In genomic region chr5:160461378-160461777, GRCh38 we compare ENCODE assay signal across 15 cellular contexts. TPM values are rescaled to one million over a fixed set of nuclear protein-coding genes. Genes with fewer than 3 reads are reported as not detected.
DNase-seq lines count a peak whose midpoint lies in the region; ATAC-seq and TF ChIP-seq lines count a peak whose summit lies in the region.
"Had no signal": no experiment of that assay in that cellular context is flagged by ENCODE, and none has a peak within 500 bp of the region (broad histone marks: within the 10 kb centered on the region; RNA-seq: fewer than 3 reads in every experiment).

No MANE protein-coding gene starts in this region.

- no peaks in the 10 kb centered on the region for H3K36me3 ChIP-seq in BLaER1
- H3K36me3 ChIP-seq in CD4-positive, CD25-positive, alpha-beta regulatory T cell (ENCODE audit: control insufficient read depth, insufficient read depth, low read length) = no peaks in the 10 kb centered on the region
- H3K36me3 ChIP-seq in HEK293 (ENCODE audit: control insufficient read depth in 2 of 2, insufficient read depth in 1 of 2, low read length in 2 of 2) = no peaks in the 10 kb centered on the region

- H3K27ac ChIP-seq in BLaER1 (no peak overlapping the region), HEK293 (ENCODE audit: extremely low read depth, low read depth, low read length) (no peak overlapping the region)
- H3K27ac ChIP-seq in CD4-positive, CD25-positive, alpha-beta regulatory T cell (ENCODE audit: insufficient read depth, low read length, poor library complexity, severe bottlenecking) = no peak overlapping the region
- H3K27ac ChIP-seq: C4-2B had no signal

- H3K27me3 ChIP-seq in BLaER1 = no peaks in the 10 kb centered on the region
- H3K27me3 ChIP-seq in CD4-positive, CD25-positive, alpha-beta regulatory T cell (ENCODE audit: control insufficient read depth, insufficient read depth, low read length) = no peaks in the 10 kb centered on the region

- H3K27me3 Mint-ChIP-seq in CD4-positive, CD25-positive, alpha-beta regulatory T cell = no peaks in the 10 kb centered on the region
- H3K27me3 Mint-ChIP-seq in stimulated activated memory B cell treated with anti-CD40 and anti-IgM and Interleukin-4, amounts not matched to agents 10 μg/mL and 1 μg/mL and 100 μg/mL, for 72 hours = no peaks in the 10 kb centered on the region
- H3K27me3 Mint-ChIP-seq: CD4-positive, alpha-beta T cell had no signal

- H3K4me1 ChIP-seq in BLaER1 (peaks cover 55% of the 10 kb centered on the region), HEK293 (ENCODE audit: control insufficient read depth, insufficient read depth, low read length) (peaks cover 8% of the 10 kb centered on the region; the same call in 1 of the 2 replicates)
- H3K4me1 ChIP-seq in CD4-positive, CD25-positive, alpha-beta regulatory T cell (ENCODE audit: control insufficient read depth, insufficient read depth, low read length, poor library complexity, severe bottlenecking) = peaks cover 33% of the 10 kb centered on the region

- no peak overlapping the region for H3K9ac ChIP-seq in BLaER1

- no peak for ATAC-seq in CD4-positive, CD25-positive, alpha-beta regulatory T cell (ENCODE audit: low read depth in 2 of 2)
- ATAC-seq in stimulated activated memory B cell treated with anti-CD40 and anti-IgM and Interleukin-4, amounts not matched to agents 10 μg/mL and 1 μg/mL and 100 μg/mL, for 72 hours = no peak
- ATAC-seq in GM21717 (IDR thresholded peaks at IDR 0.05; ENCODE audit: unreplicated experiment) (no peak), HG02973 (IDR thresholded peaks at IDR 0.05; ENCODE audit: unreplicated experiment) (no peak)
- ATAC-seq: GM23338 had no signal

- H3K9me3 ChIP-seq in BLaER1 (peaks cover 16% of the 10 kb centered on the region), HEK293 (ENCODE audit: control insufficient read depth, insufficient read depth, low read depth, low read length) (no peaks in the 10 kb centered on the region)
- no peaks in the 10 kb centered on the region for H3K9me3 ChIP-seq in CD4-positive, CD25-positive, alpha-beta regulatory T cell (ENCODE audit: control insufficient read depth in 2 of 2, low read length in 2 of 2)

- peaks cover 36 to 67% (median 43%) of the 10 kb centered on the region in 4 donors for H3K4me1 Mint-ChIP-seq in CD4-positive, CD25-positive, alpha-beta regulatory T cell
- H3K4me1 Mint-ChIP-seq in stimulated activated memory B cell treated with anti-CD40 and anti-IgM and Interleukin-4, amounts not matched to agents 10 μg/mL and 1 μg/mL and 100 μg/mL, for 72 hours = peaks cover 55% of the 10 kb centered on the region
- H3K4me1 Mint-ChIP-seq: GM23338 had no signal

- no peak for TF ChIP-seq CTCF in HEK293 (tag by site-specific recombination; IDR thresholded peaks at IDR 0.05)

- DNase-seq in CD4-positive, CD25-positive, alpha-beta regulatory T cell = no peak
- no peak for DNase-seq in DMS79 treated with DMSO at 0.1 percent for 48 hours (lab: John Stamatoyannopoulos, UW)
- DNase-seq: CD4-positive, alpha-beta T cell; CD8-positive, alpha-beta memory T cell; EL; GDM1; H9; HFFc6 had no signal

- H4K20me1 ChIP-seq in BLaER1 = no peaks in the 10 kb centered on the region

- no peaks in the 10 kb centered on the region for H3K36me3 Mint-ChIP-seq in CD4-positive, CD25-positive, alpha-beta regulatory T cell
- no peaks in the 10 kb centered on the region for H3K36me3 Mint-ChIP-seq in stimulated activated memory B cell treated with anti-CD40 and anti-IgM and Interleukin-4, amounts not matched to agents 10 μg/mL and 1 μg/mL and 100 μg/mL, for 72 hours
- H3K36me3 Mint-ChIP-seq: CD8-positive, alpha-beta memory T cell had no signal

- POLR2A ChIA-PET in HEK293 (lab: Yijun Ruan, JAX) = no interaction called here

- peak overlapping the region in 2 of 3 donors; percentile 16 to 57 for H3K27ac Mint-ChIP-seq in CD4-positive, CD25-positive, alpha-beta regulatory T cell
- H3K27ac Mint-ChIP-seq in stimulated activated memory B cell treated with anti-CD40 and anti-IgM and Interleukin-4, amounts not matched to agents 10 μg/mL and 1 μg/mL and 100 μg/mL, for 72 hours = peak overlapping the region; percentile 64
- H3K27ac Mint-ChIP-seq: CD4-positive, alpha-beta T cell; GM23338; H9; HFFc6 had no signal

- peak overlapping the region; percentile 91 for H3K4me2 ChIP-seq in BLaER1
- H3K4me2 ChIP-seq: GM23338 had no signal

- H3K9me3 Mint-ChIP-seq in CD4-positive, CD25-positive, alpha-beta regulatory T cell = no peaks in the 10 kb centered on the region
- H3K9me3 Mint-ChIP-seq in stimulated activated memory B cell treated with anti-CD40 and anti-IgM and Interleukin-4, amounts not matched to agents 10 μg/mL and 1 μg/mL and 100 μg/mL, for 72 hours = no peaks in the 10 kb centered on the region
- H3K9me3 Mint-ChIP-seq: CD4-positive, alpha-beta T cell; HFFc6 had no signal

- H3K4me3 Mint-ChIP-seq in CD4-positive, CD25-positive, alpha-beta regulatory T cell = no peak overlapping the region
- H3K4me3 Mint-ChIP-seq in stimulated activated memory B cell treated with anti-CD40 and anti-IgM and Interleukin-4, amounts not matched to agents 10 μg/mL and 1 μg/mL and 100 μg/mL, for 72 hours = no peak overlapping the region
- H3K4me3 Mint-ChIP-seq: CD4-positive, alpha-beta T cell; CD8-positive, alpha-beta memory T cell; GM23338; H9; HFFc6 had no signal

- H3K4me3 ChIP-seq in BLaER1 (no peak overlapping the region), HEK293 (ENCODE audit: low read depth, low read length) (no peak overlapping the region)
- no peak overlapping the region for H3K4me3 ChIP-seq in CD4-positive, CD25-positive, alpha-beta regulatory T cell (ENCODE audit: low read depth, low read length)
- H3K4me3 ChIP-seq: GM23338 had no signal

- CTCF ChIA-PET in HEK293 (lab: Yijun Ruan, JAX) = interaction anchor here (2.8 kb wide), 1 partner anchor 23 kb away, joined by 12 read pairs; no protein-coding TSS in a partner anchor

TF ChIP-seq in HEK293, 187 proteins besides CTCF, POLR2A, EP300 and RAD21:
- TF ChIP-seq ZNF677 (tag by site-specific recombination; IDR thresholded peaks at IDR 0.05) (no peak), ZNF610 (tag by site-specific recombination; IDR thresholded peaks at IDR 0.05; ENCODE audit: borderline replicate concordance) (peak; percentile 100), KLF10 (tag by site-specific recombination; IDR thresholded peaks at IDR 0.05) (no peak), ZNF112 (tag by site-specific recombination; IDR thresholded peaks at IDR 0.05) (no peak)
TF ChIP-seq in HEK293: peak in this region for 1.

RNA-seq across cellular contexts. Expression of gene PTTG1, which starts 39.7 kb away (rescaled TPM):
- total RNA-seq in CD4-positive, CD25-positive, alpha-beta regulatory T cell = 44.5 TPM
- 100 to 1,000 TPM in 3 of 4 donors, 10 to 100 TPM in 1; 87.8 to 148 (median 108) TPM for polyA plus RNA-seq in CD4-positive, CD25-positive, alpha-beta regulatory T cell

RNA-seq across cellular contexts. Expression of gene SLU7, which starts 42.5 kb away (rescaled TPM):
- 106 TPM for total RNA-seq in CD4-positive, CD25-positive, alpha-beta regulatory T cell
- polyA plus RNA-seq in CD4-positive, CD25-positive, alpha-beta regulatory T cell = 100 to 1,000 TPM in 2 of 4 donors, 10 to 100 TPM in 2; 69.8 to 115 (median 93.3) TPM
